In genomic region chr7:44334734-44335097, GRCh38 we compare ENCODE assay signal across 16 cellular contexts.
"Had no signal": no experiment of that assay in that cellular context is flagged by ENCODE, and none has a peak within 500 bp of the region (broad histone marks: within the 10 kb centered on the region; RNA-seq: fewer than 3 reads in every experiment).

No MANE protein-coding gene starts in this region.

- ATAC-seq: esophagus mucosa; pancreas; stimulated activated memory B cell treated with anti-CD40 and anti-IgM and Interleukin-4, amounts not matched to agents 10 μg/mL and 1 μg/mL and 100 μg/mL, for 72 hours had no signal

- H3K27ac ChIP-seq: coronary artery, lower lobe of right lung, neural progenitor cell, pancreas, right lobe of liver, testis had no signal

- H3K27me3 ChIP-seq: heart left ventricle, pancreas, right lobe of liver, spleen, testis, tibial nerve had no signal

- H3K9me3 ChIP-seq: lower lobe of right lung, pancreas, right lobe of liver, testis had no signal

- H2AFZ ChIP-seq: neural progenitor cell had no signal

- H3K4me3 ChIP-seq: coronary artery, heart left ventricle, lower lobe of right lung, neural progenitor cell, pancreas, right lobe of liver, spleen, testis, tibial nerve had no signal

- DNase-seq: effector memory CD4-positive, alpha-beta T cell; heart left ventricle; kidney glomerular epithelial cell; lower lobe of right lung; spleen; stimulated activated CD4-positive, alpha-beta T cell treated with anti-CD3 and anti-CD28 coated beads, Interleukin-15, amount 100 ng/mL, for 24 hours; stimulated activated CD4-positive, alpha-beta T cell treated with anti-CD3 and anti-CD28 coated beads, Interleukin-1b, Interleukin-23, amount 100 ng/mL, for 48 hours; stimulated activated CD4-positive, alpha-beta T cell treated with anti-CD3 and anti-CD28 coated beads, Interleukin-4, amount 100 ng/mL, for 24 hours had no signal

- H3K36me3 ChIP-seq: heart left ventricle, lower lobe of right lung, neural progenitor cell, pancreas, right lobe of liver, spleen, tibial nerve had no signal

- H3K9ac ChIP-seq: neural progenitor cell had no signal

- H3K4me1 ChIP-seq: lower lobe of right lung, neural progenitor cell, pancreas, right lobe of liver, testis had no signal

- H3K4me2 ChIP-seq: neural progenitor cell had no signal
